Comparison of ENCODE assay signal across 8 cellular contexts in genomic region chr11:10076458-10077141, GRCh38.
DNase-seq lines count a peak whose midpoint lies in the region; ATAC-seq and TF ChIP-seq lines count a peak whose summit lies in the region.

No MANE protein-coding gene starts in this region.

- no peaks in the 10 kb centered on the region for H3K9me3 ChIP-seq in mammary epithelial cell (replicated peaks; ENCODE audit: insufficient read depth, low read length)

- no peaks in the 10 kb centered on the region for H3K4me1 Mint-ChIP-seq in mesothelial cell of epicardium

- in situ Hi-C loops in mammary epithelial cell (cut with MboI; ENCODE audit: low sequenced_read_pairs in 2 of 2), result no loop called here

- no peaks in the 10 kb centered on the region for H3K27me3 Mint-ChIP-seq in mesothelial cell of epicardium (ENCODE audit: low read depth)

- DNase-seq in NOMO-1 (lab: John Stamatoyannopoulos, UW; ENCODE audit: unreplicated experiment in 2 of 2) (peak; percentile 7 to 14), NOMO-1 treated with dmso at 0.1 percent for 144 hours (lab: John Stamatoyannopoulos, UW; ENCODE audit: unreplicated experiment) (no peak), RKO (ENCODE audit: low spot score) (peak; percentile 41), mammary epithelial cell (peak; percentile 6), mesothelial cell of epicardium (ENCODE audit: low spot score in 2 of 2, unreplicated experiment in 2 of 2) (no peak), NCI-H2227 treated with DMSO at 0.1 percent for 48 hours (lab: John Stamatoyannopoulos, UW) (no peak), putamen (ENCODE audit: low spot score) (no peak)

- BruUV-seq in mammary epithelial cell (replicated peaks; lab: Mats Ljungman, UMichigan), result no TSS peak

- H3K9me3 Mint-ChIP-seq in mesothelial cell of epicardium, result peaks cover 42% of the 10 kb centered on the region

- intact Hi-C loops in mammary epithelial cell (cut with micrococcal nuclease), result loop anchor here (2.0 kb wide), 1 partner anchor 318 kb away; no protein-coding TSS in a partner anchor

- H3K27ac ChIP-seq in mammary epithelial cell (ENCODE audit: insufficient read depth, low read depth, low read length), result no peak overlapping the region

- H4K20me1 ChIP-seq in mammary epithelial cell (ENCODE audit: insufficient read depth, low read length), result no peaks in the 10 kb centered on the region

- H3K79me2 ChIP-seq in mammary epithelial cell (ENCODE audit: insufficient read depth, low read length), result peaks cover 17% of the 10 kb centered on the region

- no peak overlapping the region for H3K4me2 ChIP-seq in mammary epithelial cell (ENCODE audit: insufficient read depth, low read depth, low read length)

- TF ChIP-seq CTCF in mammary epithelial cell (conservative IDR thresholded peaks at IDR 0.05 in 1 of 2, IDR thresholded peaks at IDR 0.05 in 1 of 2; ENCODE audit: extremely low read depth in 1 of 2, insufficient read depth in 1 of 2, low read depth in 1 of 2, low read length in 2 of 2), result peak; percentile 61 to 72
- TF ChIP-seq CTCF in mesothelial cell of epicardium (IDR thresholded peaks at IDR 0.05; ENCODE audit: unreplicated experiment), result peak; percentile 30

- dilution Hi-C loops in mammary epithelial cell (cut with HindIII; ENCODE audit: low sequenced_read_pairs), result no loop called here

- no peak overlapping the region for H3K4me3 Mint-ChIP-seq in mesothelial cell of epicardium

- WGBS in mammary epithelial cell (ENCODE audit: low coverage, missing lambda C conversion rate), result 33% methylated on average over 6 of the region's 6 CpGs

- peaks cover 37% of the 10 kb centered on the region for H3K36me3 Mint-ChIP-seq in mesothelial cell of epicardium

- no peak overlapping the region for H3K27ac Mint-ChIP-seq in mesothelial cell of epicardium

- H3K4me3 ChIP-seq in mammary epithelial cell (replicated peaks in 1 of 3; ENCODE audit: insufficient read depth in 1 of 3, low read depth in 2 of 3, low read length in 3 of 3), result no peak overlapping the region

- no peaks in the 10 kb centered on the region for H3K36me3 ChIP-seq in mammary epithelial cell (ENCODE audit: insufficient read depth, low read length)

- no peaks in the 10 kb centered on the region for H3K27me3 ChIP-seq in mammary epithelial cell (ENCODE audit: insufficient read depth, low read length)

- no peak overlapping the region for H2AFZ ChIP-seq in mammary epithelial cell (ENCODE audit: low read depth, low read length)

- CTCF ChIA-PET in mammary epithelial cell (lab: Charles Lee; ENCODE audit: low non-redundant PET), result interaction anchor here (0.5 kb wide), 1 partner anchor 291 kb away, joined by 3 read pairs; no protein-coding TSS in a partner anchor

- H3K9ac ChIP-seq in mammary epithelial cell (ENCODE audit: insufficient read depth, low read length), result no peak overlapping the region

- peak; percentile 64 for ATAC-seq in HG02623 (IDR thresholded peaks at IDR 0.05; ENCODE audit: unreplicated experiment)

- H3K4me1 ChIP-seq in mammary epithelial cell (ENCODE audit: insufficient read depth, low read length), result no peaks in the 10 kb centered on the region

Comparison
In these comparisons a context has a peak if more than half of its experiments do, and no peak if none do; other contexts are left out.
1. DNase-seq: peak in NOMO-1 (2 of 2), RKO (single experiment) and mammary epithelial cell (single experiment); none in NOMO-1 treated with dmso at 0.1 percent for 144 hours (single experiment), mesothelial cell of epicardium (0 of 2), NCI-H2227 treated with DMSO at 0.1 percent for 48 hours (single experiment) and putamen (single experiment).